34 cellular contexts compared by ENCODE assay signal in the genomic region with DNA sequence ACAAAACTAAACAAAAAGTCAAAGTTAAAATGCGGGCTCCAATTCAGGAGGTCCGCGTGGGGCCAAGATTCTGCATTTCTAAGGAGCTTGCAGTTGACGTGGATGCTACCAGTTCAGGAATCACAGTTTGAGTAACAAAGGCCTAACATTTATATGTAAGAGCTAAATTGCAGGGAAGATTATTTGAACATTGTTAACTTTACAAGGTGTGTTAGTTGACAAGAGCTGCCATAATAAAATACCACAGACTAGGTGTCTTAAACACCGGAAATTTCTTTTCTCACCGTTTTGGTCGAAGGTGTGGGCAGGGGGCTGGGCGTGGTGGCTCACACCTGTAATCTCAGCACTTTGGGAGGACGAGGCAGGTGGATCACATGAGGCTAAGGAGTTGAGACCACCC.
"Had no signal": no experiment of that assay in that cellular context is flagged by ENCODE, and none has a peak within 500 bp of the region (broad histone marks: within the 10 kb centered on the region; RNA-seq: fewer than 3 reads in every experiment).

No MANE protein-coding gene starts in this region.

- H3K9me3 ChIP-seq: MG63 had no signal

- H3K36me3 ChIP-seq: MG63 had no signal

- H3K27ac ChIP-seq: KMS-11 had no signal

- DNase-seq: Karpas-422, Kasumi-1, MG63, MM.1S, MV-4-11, NCI-H1048, NCI-H1092, NCI-H1092 treated with DMSO at 0.1 percent for 48 hours, NCI-H1105, NCI-H1105 treated with DMSO at 0.1 percent for 48 hours, NCI-H1417, NCI-H1417 treated with DMSO at 0.1 percent for 48 hours, NCI-H1436, NCI-H1436 treated with DMSO at 0.1 percent for 48 hours, NCI-H146, NCI-H1694, NCI-H1694 treated with DMSO at 0.1 percent for 48 hours, NCI-H187, NCI-H187 treated with DMSO at 0.1 percent for 48 hours, NCI-H1930, NCI-H2029, NCI-H2029 treated with DMSO at 0.1 percent for 48 hours, NCI-H2081, NCI-H2081 treated with DMSO at 0.1 percent for 48 hours, NCI-H2107, NCI-H2171, NCI-H2171 treated with DMSO at 0.1 percent for 48 hours, NCI-H2227 treated with DMSO at 0.1 percent for 48 hours, NCI-H226, NCI-H345, NCI-H446, NCI-H446 treated with DMSO at 0.1 percent for 48 hours, NCI-H510A had no signal

- H3K27me3 ChIP-seq: MG63 had no signal

- H3K4me3 ChIP-seq: MG63 had no signal
